Comparison of ENCODE assay signal across 6 cellular contexts in the genomic region with DNA sequence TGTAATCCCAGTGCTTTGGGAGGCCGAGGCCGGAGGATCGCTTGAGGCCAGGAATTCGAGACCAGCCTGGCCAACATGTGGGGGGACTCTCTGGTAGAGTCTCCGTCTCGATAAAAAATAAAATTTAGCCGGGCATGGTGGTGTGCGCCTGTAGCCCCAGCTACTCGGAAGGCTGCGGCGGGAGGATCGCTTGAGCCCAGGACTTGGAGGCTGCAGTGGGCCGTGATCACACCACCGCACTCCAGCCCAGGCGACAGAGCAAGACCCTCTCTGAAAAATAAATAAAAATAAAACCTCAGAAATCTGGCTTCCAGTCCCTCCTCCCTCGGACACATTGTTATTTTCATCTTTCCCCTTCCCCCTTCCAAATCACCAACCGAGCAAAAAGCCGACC. TPM values are rescaled to one million over a fixed set of nuclear protein-coding genes. Genes with fewer than 3 reads are reported as not detected.
DNase-seq lines count a peak whose midpoint lies in the region; ATAC-seq and TF ChIP-seq lines count a peak whose summit lies in the region.

No MANE protein-coding gene starts in this region.

- H3K36me3 ChIP-seq in OCI-LY3 (replicated peaks; ENCODE audit: low read depth, low read length) (peaks cover 31% of the 10 kb centered on the region), stomach smooth muscle (ENCODE audit: control insufficient read depth in 2 of 2, insufficient read depth in 2 of 2, low read length in 2 of 2) (peaks cover 23 to 35% of the 10 kb centered on the region in 2 donors)

- H3K4me1 ChIP-seq in OCI-LY3 (ENCODE audit: low read length) (peaks cover 22% of the 10 kb centered on the region), foreskin keratinocyte (no peaks in the 10 kb centered on the region), stomach smooth muscle (ENCODE audit: control insufficient read depth, insufficient read depth, low read length) (peaks cover 44% of the 10 kb centered on the region)

- DNase-seq in foreskin keratinocyte, result no peak
- no peak for DNase-seq in NCI-H1694 (lab: John Stamatoyannopoulos, UW)

- no peaks in the 10 kb centered on the region for H4K20me1 ChIP-seq in OCI-LY3 (ENCODE audit: insufficient read depth, low read length)

- H3K9me3 ChIP-seq in OCI-LY3 (ENCODE audit: insufficient read depth, low read length) (no peaks in the 10 kb centered on the region), stomach smooth muscle (ENCODE audit: control insufficient read depth in 2 of 2, low read length in 2 of 2) (no peaks in the 10 kb centered on the region)

- ATAC-seq in GM19023 (IDR thresholded peaks at IDR 0.05; ENCODE audit: unreplicated experiment), result peak; percentile 8
- ATAC-seq in foreskin keratinocyte, result peak; percentile 4
- no peak for ATAC-seq in GM21786 (IDR thresholded peaks at IDR 0.05; ENCODE audit: unreplicated experiment)

- TF ChIP-seq CTCF in OCI-LY3 (IDR thresholded peaks at IDR 0.05; ENCODE audit: low read depth, low read length) (no peak), foreskin keratinocyte (conservative IDR thresholded peaks at IDR 0.05) (peak; percentile 1)

- H3K27me3 ChIP-seq in OCI-LY3 (ENCODE audit: low read depth, low read length), result no peaks in the 10 kb centered on the region
- no peaks in the 10 kb centered on the region for H3K27me3 ChIP-seq in foreskin keratinocyte
- no peaks in the 10 kb centered on the region for H3K27me3 ChIP-seq in stomach smooth muscle (ENCODE audit: control insufficient read depth in 1 of 2, insufficient read depth in 2 of 2, low read length in 2 of 2)

- peak overlapping the region; percentile 41 for H3K27ac ChIP-seq in OCI-LY3 (ENCODE audit: low read length)
- peak overlapping the region; percentile 87 for H3K27ac ChIP-seq in foreskin keratinocyte
- H3K27ac ChIP-seq in stomach smooth muscle (ENCODE audit: low read length), result peak overlapping the region; percentile 99

- H3K4me2 ChIP-seq in OCI-LY3 (ENCODE audit: low read length), result peak overlapping the region; percentile 77

- H3K4me3 ChIP-seq in OCI-LY3 (ENCODE audit: low read length) (peak overlapping the region; percentile 78), stomach smooth muscle (ENCODE audit: low read length in 2 of 2) (peak overlapping the region; percentile 77 to 92)

- H3K9ac ChIP-seq in OCI-LY3 (ENCODE audit: low read length), result peak overlapping the region; percentile 84
- H3K9ac ChIP-seq in stomach smooth muscle (ENCODE audit: low read length in 2 of 2), result peak overlapping the region; percentile 83 to 86

- peaks cover 47% of the 10 kb centered on the region for H3K79me2 ChIP-seq in OCI-LY3 (ENCODE audit: low read length)

- no peak overlapping the region for H2AFZ ChIP-seq in OCI-LY3 (ENCODE audit: low read depth, low read length)

RNA-seq across cellular contexts. Expression of gene IRGQ, which starts 0.3 kb away (rescaled TPM):
- total RNA-seq in foreskin keratinocyte, result 14.8 and 15.8 TPM in 2 replicates
- polyA plus RNA-seq in foreskin keratinocyte, result 7.1 and 8.0 TPM in 2 replicates

RNA-seq across cellular contexts. Expression of gene ZNF576, which starts 0.8 kb away (rescaled TPM):
- total RNA-seq in foreskin keratinocyte, result 12.0 and 12.8 TPM in 2 replicates
- polyA plus RNA-seq in foreskin keratinocyte, result 18.2 and 18.8 TPM in 2 replicates

RNA-seq across cellular contexts. Expression of gene SRRM5, which starts 16.3 kb away (rescaled TPM):
- total RNA-seq in foreskin keratinocyte, result 0.04 and 0.14 TPM in 2 replicates
- 0.03 and 0.07 TPM in 2 replicates for polyA plus RNA-seq in foreskin keratinocyte

RNA-seq across cellular contexts. Expression of gene PINLYP, which starts 20.0 kb away (rescaled TPM):
- 16.6 and 19.5 TPM in 2 replicates for total RNA-seq in foreskin keratinocyte
- polyA plus RNA-seq in foreskin keratinocyte, result 20.2 and 22.6 TPM in 2 replicates

RNA-seq across cellular contexts. Expression of gene XRCC1, which starts 20.3 kb away (rescaled TPM):
- total RNA-seq in foreskin keratinocyte, result 28.8 and 31.1 TPM in 2 replicates
- polyA plus RNA-seq in foreskin keratinocyte, result 34.4 and 35.8 TPM in 2 replicates

Comparison
In these comparisons a context has a peak if more than half of its experiments do, and no peak if none do; other contexts are left out.
1. H3K27ac ChIP-seq: peak in every context shown above with its lines; median percentile 99 in stomach smooth muscle; 87 in foreskin keratinocyte; 41 in OCI-LY3.